In genomic region chr4:5206391-5206790, GRCh38 we compare ENCODE assay signal across 9 cellular contexts.
DNase-seq lines count a peak whose midpoint lies in the region; ATAC-seq and TF ChIP-seq lines count a peak whose summit lies in the region.
"Had no signal": no experiment of that assay in that cellular context is flagged by ENCODE, and none has a peak within 500 bp of the region (broad histone marks: within the 10 kb centered on the region; RNA-seq: fewer than 3 reads in every experiment).

No MANE protein-coding gene starts in this region.

- H3K9ac ChIP-seq in mesenchymal stem cell (ENCODE audit: low read length) = peak overlapping the region; percentile 36

- TF ChIP-seq CTCF in PC-9 (conservative IDR thresholded peaks at IDR 0.05) = no peak

- H2AK5ac ChIP-seq in mesenchymal stem cell (ENCODE audit: low read length, severe bottlenecking) = no peak overlapping the region

- H2AFZ ChIP-seq in mesenchymal stem cell (ENCODE audit: low read depth, low read length) (no peak overlapping the region), PC-9 (no peak overlapping the region)

- H3K9me2 ChIP-seq in PC-9 (ENCODE audit: insufficient read depth) = no peaks in the 10 kb centered on the region

- ATAC-seq in GM21447 (IDR thresholded peaks at IDR 0.05; ENCODE audit: unreplicated experiment) = no peak

- no peaks in the 10 kb centered on the region for H3K36me3 ChIP-seq in mesenchymal stem cell (ENCODE audit: control insufficient read depth in 1 of 2, insufficient read depth in 2 of 2, low read depth in 1 of 2, low read length in 2 of 2)
- no peaks in the 10 kb centered on the region for H3K36me3 ChIP-seq in PC-9 (ENCODE audit: low read depth)

- intact Hi-C loops in PC-9 (cut with micrococcal nuclease; ENCODE audit: unreplicated experiment) = no loop called here

- H3K4me1 ChIP-seq in mesenchymal stem cell (ENCODE audit: control insufficient read depth, insufficient read depth, low read depth, low read length) (peaks cover 4% of the 10 kb centered on the region), PC-9 (replicated peaks; ENCODE audit: insufficient read depth) (no peaks in the 10 kb centered on the region)

- peak; percentile 86 for DNase-seq in AG20443 (ENCODE audit: low spot score)
- DNase-seq in NCI-H1092 treated with DMSO at 0.1 percent for 48 hours (lab: John Stamatoyannopoulos, UW) = peak; percentile 69
- DNase-seq in brain pericyte (ENCODE audit: low read depth, low spot score) = peak; percentile 15
- peak; percentile 73 for DNase-seq in mesenchymal stem cell
- no peak for DNase-seq in stimulated activated CD4-positive, alpha-beta T cell treated with anti-CD3 and anti-CD28 coated beads, Interleukin-1b, Interleukin-23, amount 100 ng/mL, for 48 hours
- DNase-seq in PC-9 = no peak
- DNase-seq in central memory CD4-positive, alpha-beta T cell = no peak
- DNase-seq: activated B cell treated with CpG ODN at 0.5 μM for 24 hours had no signal

- peaks cover 13% of the 10 kb centered on the region for H3K79me1 ChIP-seq in mesenchymal stem cell (replicated peaks; ENCODE audit: low read length, poor library complexity, severe bottlenecking)

- H3K9me3 ChIP-seq in mesenchymal stem cell (ENCODE audit: control insufficient read depth, low read length) (no peaks in the 10 kb centered on the region), PC-9 (ENCODE audit: insufficient read depth, low read depth) (no peaks in the 10 kb centered on the region)

- no peak overlapping the region for H2BK120ac ChIP-seq in mesenchymal stem cell (ENCODE audit: low read depth, low read length)

- no peak overlapping the region for H3K18ac ChIP-seq in mesenchymal stem cell (ENCODE audit: low read depth in 1 of 2, low read length in 2 of 2)

- no peak overlapping the region for H4K91ac ChIP-seq in mesenchymal stem cell (ENCODE audit: low read length)

- no peak overlapping the region for H2BK5ac ChIP-seq in mesenchymal stem cell (ENCODE audit: low read depth, low read length, poor library complexity, severe bottlenecking)

- WGBS in mesenchymal stem cell = 45% methylated on average over 9 of the region's 9 CpGs

- H3F3A ChIP-seq in PC-9 (ENCODE audit: insufficient read depth, low read depth) = no peaks in the 10 kb centered on the region

- no TSS peak for BruUV-seq in PC-9 (replicated peaks; lab: Mats Ljungman, UMichigan)

- no peak overlapping the region for H3K14ac ChIP-seq in mesenchymal stem cell (ENCODE audit: low read length in 2 of 2)

- H3K4me3 ChIP-seq in mesenchymal stem cell (ENCODE audit: insufficient read depth in 1 of 2, low read depth in 1 of 2, low read length in 2 of 2) = peak overlapping the region in 1 of 2 experiments; percentile 10
- H3K4me3 ChIP-seq in PC-9 = no peak overlapping the region

- no peak overlapping the region for H2BK12ac ChIP-seq in mesenchymal stem cell (ENCODE audit: low read length in 2 of 2)

- no peak overlapping the region for H3K23ac ChIP-seq in mesenchymal stem cell (ENCODE audit: low read length in 2 of 2)

- H3K27me3 ChIP-seq in mesenchymal stem cell (ENCODE audit: control insufficient read depth in 1 of 2, insufficient read depth in 1 of 2, low read length in 2 of 2) (no peaks in the 10 kb centered on the region), PC-9 (ENCODE audit: insufficient read depth, low read depth) (no peaks in the 10 kb centered on the region)

- CTCF ChIA-PET in PC-9 (lab: Charles Lee) = no interaction called here

- H3K27ac ChIP-seq in mesenchymal stem cell (ENCODE audit: low read length, poor library complexity, severe bottlenecking) (peak overlapping the region; percentile 3), PC-9 (no peak overlapping the region)

- POLR2A ChIA-PET in PC-9 (lab: Charles Lee; ENCODE audit: unreplicated experiment) = no interaction called here

- H3K4me2 ChIP-seq in mesenchymal stem cell (ENCODE audit: low read length, poor library complexity, severe bottlenecking) = no peak overlapping the region
- no peak overlapping the region for H3K4me2 ChIP-seq in PC-9

- no peaks in the 10 kb centered on the region for H3K79me2 ChIP-seq in PC-9 (ENCODE audit: low read depth)

- no peak overlapping the region for H3K4ac ChIP-seq in mesenchymal stem cell (ENCODE audit: low read depth in 1 of 2, low read length in 2 of 2)

- no peak overlapping the region for H2BK15ac ChIP-seq in mesenchymal stem cell (ENCODE audit: low read depth, poor library complexity, severe bottlenecking)

- H4K8ac ChIP-seq in mesenchymal stem cell (ENCODE audit: low read length) = peak overlapping the region; percentile 78

- H4K20me1 ChIP-seq in PC-9 (ENCODE audit: insufficient read depth) = no peaks in the 10 kb centered on the region

Comparison
In these comparisons a context has a peak if more than half of its experiments do, and no peak if none do; other contexts are left out.
1. DNase-seq: peak in AG20443 (single experiment), NCI-H1092 treated with DMSO at 0.1 percent for 48 hours (single experiment), brain pericyte (single experiment) and mesenchymal stem cell (single experiment); none in stimulated activated CD4-positive, alpha-beta T cell treated with anti-CD3 and anti-CD28 coated beads, Interleukin-1b, Interleukin-23, amount 100 ng/mL, for 48 hours (single experiment), PC-9 (0 of 2) and central memory CD4-positive, alpha-beta T cell (single experiment).